Comparison of ENCODE assay signal across 10 cellular contexts in the genomic region with DNA sequence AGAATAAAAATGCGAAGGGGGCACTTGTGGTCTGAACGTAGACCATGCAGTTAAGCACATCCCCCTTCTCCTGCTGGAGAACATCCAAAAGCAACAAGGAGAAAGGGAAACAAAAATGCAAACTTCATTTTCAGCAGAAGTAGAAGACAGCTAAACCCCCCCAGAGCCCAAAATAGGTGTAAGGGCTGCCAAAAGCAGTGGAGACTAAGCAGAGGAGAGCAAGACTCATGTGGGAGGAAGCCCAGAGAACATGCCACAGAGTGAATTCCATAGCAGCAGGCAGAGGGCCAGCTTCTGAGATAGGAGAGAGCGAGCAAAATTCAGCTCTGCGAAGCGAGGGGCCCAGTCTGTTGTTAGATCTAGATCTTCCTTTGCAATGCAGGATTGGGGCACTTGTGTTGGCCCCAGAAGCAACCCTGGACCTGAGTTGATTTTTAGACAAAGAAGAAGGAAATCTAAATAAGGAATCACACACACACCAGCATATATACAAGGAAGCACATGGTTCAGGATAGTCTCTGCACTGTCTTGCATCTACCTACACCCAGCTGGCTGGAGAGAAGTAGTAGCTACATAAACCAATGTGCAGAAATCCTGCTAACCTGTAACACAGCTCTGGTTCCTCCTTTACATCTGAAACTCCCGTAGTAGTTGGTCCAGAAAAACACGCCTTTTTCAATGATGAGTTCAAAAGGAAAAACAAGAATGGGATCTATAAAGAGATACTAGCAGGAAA.
DNase-seq lines count a peak whose midpoint lies in the region; ATAC-seq and FAIRE-seq lines count a peak whose summit lies in the region.
"Had no signal": no experiment of that assay in that cellular context is flagged by ENCODE, and none has a peak within 500 bp of the region (broad histone marks: within the 10 kb centered on the region; RNA-seq: fewer than 3 reads in every experiment).

No MANE protein-coding gene starts in this region.

- FAIRE-seq in small intestine (lab: Jason Lieb, UNC): no peak

- no peak overlapping the region for H2AFZ ChIP-seq in Karpas-422 (ENCODE audit: low read length)

- WGBS in small intestine, 3 donors: 61 to 79% (median 76%) methylated on average over 7 of the region's 7 CpGs

- no peaks in the 10 kb centered on the region for H3K9me2 ChIP-seq in Karpas-422 (replicated peaks; ENCODE audit: insufficient read depth, low read length)

- no peaks in the 10 kb centered on the region for H4K20me1 ChIP-seq in Karpas-422 (ENCODE audit: insufficient read depth, low read depth, low read length)

- no peaks in the 10 kb centered on the region for H3K27me3 ChIP-seq in layer of hippocampus (ENCODE audit: control insufficient read depth, insufficient read depth, low read length)
- no peaks in the 10 kb centered on the region for H3K27me3 ChIP-seq in skeletal muscle tissue (ENCODE audit: control insufficient read depth in 3 of 3, insufficient read depth in 3 of 3, low read length in 3 of 3)
- H3K27me3 ChIP-seq in small intestine (ENCODE audit: control insufficient read depth in 2 of 2, insufficient read depth in 2 of 2, low read length in 2 of 2): no peaks in the 10 kb centered on the region
- H3K27me3 ChIP-seq in Karpas-422 (ENCODE audit: low read length): no peaks in the 10 kb centered on the region

- H3K9ac ChIP-seq in skeletal muscle tissue (ENCODE audit: low read depth in 1 of 3, low read length in 3 of 3) (peak overlapping the region in 1 of 3 donors; percentile 33), Karpas-422 (ENCODE audit: low read length) (no peak overlapping the region)
- H3K9ac ChIP-seq: KMS-11 had no signal

- ATAC-seq in GM18873 (IDR thresholded peaks at IDR 0.05; ENCODE audit: low FRiP score, unreplicated experiment): no peak

- no peaks in the 10 kb centered on the region for H3K36me3 ChIP-seq in skeletal muscle tissue (ENCODE audit: control insufficient read depth in 3 of 3, insufficient read depth in 3 of 3, low read length in 3 of 3)
- H3K36me3 ChIP-seq in small intestine (ENCODE audit: control insufficient read depth in 2 of 2, insufficient read depth in 2 of 2, low read length in 2 of 2): no peaks in the 10 kb centered on the region
- H3K36me3 ChIP-seq in Karpas-422 (ENCODE audit: insufficient read depth, low read length): no peaks in the 10 kb centered on the region

- in situ Hi-C loops in KBM-7 (cut with MboI; ENCODE audit: low pct_unique_long_range_greater_than_20kb, low sequenced_read_pairs): no loop called here

- H3K4me2 ChIP-seq in Karpas-422 (ENCODE audit: low read depth, low read length, poor library complexity, severe bottlenecking): no peak overlapping the region
- H3K4me2 ChIP-seq: KMS-11 had no signal

- H3K9me3 ChIP-seq in skeletal muscle tissue (ENCODE audit: control insufficient read depth in 3 of 3, low read length in 3 of 3): no peaks in the 10 kb centered on the region
- H3K9me3 ChIP-seq in small intestine (ENCODE audit: control insufficient read depth, low read depth): no peaks in the 10 kb centered on the region
- H3K9me3 ChIP-seq in Karpas-422 (ENCODE audit: low read length): peaks cover 2% of the 10 kb centered on the region; the same call in 1 of the 2 replicates

- H3K79me2 ChIP-seq in Karpas-422 (ENCODE audit: low read length): no peaks in the 10 kb centered on the region

- H3K4me1 ChIP-seq in skeletal muscle tissue (ENCODE audit: control insufficient read depth in 3 of 3, insufficient read depth in 3 of 3, low read length in 3 of 3): peaks cover 6 to 14% (median 13%) of the 10 kb centered on the region in 3 donors
- peaks cover 0 to 3% of the 10 kb centered on the region in 2 donors for H3K4me1 ChIP-seq in small intestine (ENCODE audit: control insufficient read depth in 2 of 2, insufficient read depth in 1 of 2, low read depth in 1 of 2, low read length in 1 of 2)
- no peaks in the 10 kb centered on the region for H3K4me1 ChIP-seq in Karpas-422 (ENCODE audit: low read length)

- H3K4me3 ChIP-seq in skeletal muscle tissue (ENCODE audit: low read length in 3 of 3) (peak overlapping the region in 2 of 3 donors; percentile 11 to 33), small intestine (ENCODE audit: low read depth in 1 of 2, low read length in 2 of 2) (no peak overlapping the region), Karpas-422 (ENCODE audit: low read length) (no peak overlapping the region)

- peak; percentile 38 for DNase-seq in KBM-7
- DNase-seq in cerebellum (ENCODE audit: low spot score): peak; percentile 43
- no peak for DNase-seq in small intestine
- no peak for DNase-seq in Karpas-422
- DNase-seq in stimulated activated CD4-positive, alpha-beta T cell treated with anti-CD3 and anti-CD28 coated beads, Interleukin-1b, Interleukin-23, amount 100 ng/mL, for 48 hours: no peak
- DNase-seq: activated CD8-positive, alpha-beta memory T cell treated with anti-CD3 and anti-CD28 coated beads for 24 hours had no signal

- peak overlapping the region; percentile 8 for H3K27ac ChIP-seq in layer of hippocampus (ENCODE audit: low read depth, low read length)
- no peak overlapping the region for H3K27ac ChIP-seq in skeletal muscle tissue (ENCODE audit: low read depth, low read length)
- H3K27ac ChIP-seq in small intestine (ENCODE audit: low read depth in 1 of 2, low read length in 1 of 2): no peak overlapping the region
- H3K27ac ChIP-seq in Karpas-422 (ENCODE audit: low read length): no peak overlapping the region
- H3K27ac ChIP-seq: KMS-11 had no signal

Comparison
In these comparisons a context has a peak if more than half of its experiments do, and no peak if none do; other contexts are left out.
1. DNase-seq: peak in KBM-7 (single experiment) and cerebellum (single experiment); none in small intestine (single experiment), Karpas-422 (single experiment) and stimulated activated CD4-positive, alpha-beta T cell treated with anti-CD3 and anti-CD28 coated beads, Interleukin-1b, Interleukin-23, amount 100 ng/mL, for 48 hours (single experiment).
2. H3K4me3 ChIP-seq: peak in skeletal muscle tissue (2 of 3); none in small intestine (0 of 2) and Karpas-422 (single experiment).